ENCODE assay signal across 8 cellular contexts in genomic region chr15:46304320-46304719, GRCh38.
DNase-seq lines count a peak whose midpoint lies in the region; ATAC-seq, FAIRE-seq and TF ChIP-seq lines count a peak whose summit lies in the region.

No MANE protein-coding gene starts in this region.

- no peak overlapping the region for H3K4me3 Mint-ChIP-seq in glutamatergic neuron (ENCODE audit: unreplicated experiment)

- no peaks in the 10 kb centered on the region; the same call in 1 of the 2 replicates for H3K27me3 ChIP-seq in BJ (ENCODE audit: control insufficient read depth, insufficient read depth, low read length)

- H3K36me3 ChIP-seq in BJ (ENCODE audit: control insufficient read depth, insufficient read depth, low read length), result no peaks in the 10 kb centered on the region

- H3K9me3 Mint-ChIP-seq in glutamatergic neuron (ENCODE audit: unreplicated experiment), result no peaks in the 10 kb centered on the region

- peak; percentile 56 for FAIRE-seq in GM12891 (lab: Jason Lieb, UNC)

- DNase-seq in BJ (ENCODE audit: low read depth), result no peak
- DNase-seq in GM12891 (ENCODE audit: insufficient read length, low spot score), result no peak
- peak; percentile 37 for DNase-seq in RPMI8226
- DNase-seq in glutamatergic neuron, result peak; percentile 58
- no peak for DNase-seq in NCI-H774 (lab: John Stamatoyannopoulos, UW)
- no peak for DNase-seq in NCI-H2107 treated with DMSO at 0.1 percent for 48 hours (lab: John Stamatoyannopoulos, UW; ENCODE audit: unreplicated experiment)
- DNase-seq in activated CD4-positive, CD25-positive, alpha-beta regulatory T cell treated with anti-CD3 and anti-CD28 coated beads, Interleukin-2, amount 50 U/mL, for 72 hours, result no peak

- no peak for TF ChIP-seq POLR2A in GM12891 (IDR thresholded peaks at IDR 0.05; ENCODE audit: low read depth, low read length)

- H3K36me3 Mint-ChIP-seq in glutamatergic neuron (ENCODE audit: unreplicated experiment), result no peaks in the 10 kb centered on the region

- TF ChIP-seq CTCF in BJ (IDR thresholded peaks at IDR 0.05; ENCODE audit: insufficient read depth, low read depth, low read length), result peak; percentile 39
- peak; percentile 78 for TF ChIP-seq CTCF in glutamatergic neuron (IDR thresholded peaks at IDR 0.05; ENCODE audit: partially characterized antibody, unreplicated experiment)

- no peaks in the 10 kb centered on the region for H3K27me3 Mint-ChIP-seq in glutamatergic neuron (ENCODE audit: unreplicated experiment)

- no peak overlapping the region for H3K4me3 ChIP-seq in BJ (ENCODE audit: low read depth, low read length)

- no peak for ATAC-seq in HG02759 (IDR thresholded peaks at IDR 0.05; ENCODE audit: unreplicated experiment)

- POLR2A ChIA-PET in BJ (lab: Charles Lee), result no interaction called here

- no peak overlapping the region for H3K27ac Mint-ChIP-seq in glutamatergic neuron (ENCODE audit: unreplicated experiment)

- H3K4me1 Mint-ChIP-seq in glutamatergic neuron (ENCODE audit: low read depth, unreplicated experiment), result no peaks in the 10 kb centered on the region

- CTCF ChIA-PET in BJ (lab: Yijun Ruan, JAX), result no interaction called here

TF ChIP-seq in GM12891, 5 proteins besides CTCF, POLR2A, EP300 and RAD21:
- TF ChIP-seq POU2F2 (IDR thresholded peaks at IDR 0.05; ENCODE audit: low read depth, low read length) (no peak), PAX5 (IDR thresholded peaks at IDR 0.05; ENCODE audit: insufficient read depth, low read length, severe bottlenecking) (no peak), SPI1 (IDR thresholded peaks at IDR 0.05; ENCODE audit: low read depth, low read length) (no peak), TAF1 (IDR thresholded peaks at IDR 0.05; ENCODE audit: low read depth, low read length) (no peak), POLR2AphosphoS5 (IDR thresholded peaks at IDR 0.05; ENCODE audit: low read depth, low read length) (no peak)

Comparison
In these comparisons a context has a peak if more than half of its experiments do, and no peak if none do; other contexts are left out.
1. DNase-seq: peak in RPMI8226 (single experiment) and glutamatergic neuron (single experiment); none in BJ (single experiment), GM12891 (single experiment), NCI-H774 (single experiment), NCI-H2107 treated with DMSO at 0.1 percent for 48 hours (single experiment) and activated CD4-positive, CD25-positive, alpha-beta regulatory T cell treated with anti-CD3 and anti-CD28 coated beads, Interleukin-2, amount 50 U/mL, for 72 hours (single experiment).